Comparison of ENCODE assay signal across 1 cellular context in the genomic region with DNA sequence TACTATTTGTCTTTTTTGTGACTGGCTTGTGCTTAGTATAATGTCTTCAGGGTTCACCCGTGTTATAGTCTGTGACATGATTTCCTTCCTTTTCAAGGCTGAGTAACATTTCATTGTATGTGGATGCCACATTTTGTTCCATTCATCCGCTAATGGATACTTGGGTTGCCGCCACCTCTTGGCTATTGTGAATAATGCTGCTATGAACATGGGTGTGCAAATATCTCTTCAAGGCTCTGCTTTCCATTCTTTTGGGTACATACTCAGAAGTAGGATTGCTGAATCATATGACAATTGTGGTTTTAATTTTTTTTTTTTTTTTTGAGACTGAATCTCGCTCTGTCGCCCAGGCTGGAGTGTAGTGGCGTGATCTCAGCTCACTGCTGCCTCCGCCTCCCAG.
TF ChIP-seq lines count a peak whose summit lies in the region.

No MANE protein-coding gene starts in this region.

TF ChIP-seq in GM12891, 5 proteins besides CTCF, POLR2A, EP300 and RAD21:
- TF ChIP-seq SPI1 (IDR thresholded peaks at IDR 0.05; ENCODE audit: low read depth, low read length) (no peak), PAX5 (IDR thresholded peaks at IDR 0.05; ENCODE audit: insufficient read depth, low read length, severe bottlenecking) (no peak), POU2F2 (IDR thresholded peaks at IDR 0.05; ENCODE audit: low read depth, low read length) (no peak), TAF1 (IDR thresholded peaks at IDR 0.05; ENCODE audit: low read depth, low read length) (no peak), POLR2AphosphoS5 (IDR thresholded peaks at IDR 0.05; ENCODE audit: low read depth, low read length) (no peak)
